In the genomic region with DNA sequence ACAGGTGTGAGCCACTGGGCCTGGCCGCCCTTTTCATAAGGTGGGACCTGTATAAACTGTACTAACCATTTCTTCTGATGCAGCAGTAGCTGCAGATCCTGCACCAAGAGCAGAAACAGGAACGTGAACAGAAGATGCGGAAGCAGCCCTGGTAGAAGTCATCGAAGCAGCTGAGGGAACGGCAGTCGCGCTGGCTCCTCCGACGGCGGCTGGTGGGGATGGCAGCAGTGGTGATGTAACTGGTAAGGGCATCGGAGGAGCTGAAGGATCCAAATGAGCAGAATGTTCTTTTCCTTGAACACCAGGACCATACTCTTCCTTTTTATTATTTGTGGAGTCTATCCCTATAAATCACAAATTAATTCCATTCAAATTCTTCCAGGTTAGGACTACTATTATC, we compare ENCODE assay signal across 7 cellular contexts.
"Had no signal": no experiment of that assay in that cellular context is flagged by ENCODE, and none has a peak within 500 bp of the region (broad histone marks: within the 10 kb centered on the region; RNA-seq: fewer than 3 reads in every experiment).

No MANE protein-coding gene starts in this region.

- DNase-seq: GDM1, GF-D8 had no signal

- H3K4me3 ChIP-seq: GM12878 had no signal

- FAIRE-seq: GM12878, GM12891, GM12892, GM18507, GM19239 had no signal
